In genomic region chr19:12647490-12648071, GRCh38 we compare ENCODE assay signal across 8 cellular contexts. TPM values are rescaled to one million over a fixed set of nuclear protein-coding genes. Genes with fewer than 3 reads are reported as not detected.
DNase-seq lines count a peak whose midpoint lies in the region; ATAC-seq and TF ChIP-seq lines count a peak whose summit lies in the region.

No MANE protein-coding gene starts in this region.

- H3K4me1 ChIP-seq in gastroesophageal sphincter = peaks cover 0 to 19% (median 10%) of the 10 kb centered on the region in 3 donors

- DNase-seq in NCI-H1436 (lab: John Stamatoyannopoulos, UW) (peak; percentile 24), NCI-H1436 treated with DMSO at 0.1 percent for 48 hours (lab: John Stamatoyannopoulos, UW) (no peak), retinal pigment epithelial cell (ENCODE audit: low read depth) (no peak)

- TF ChIP-seq POLR2A in gastroesophageal sphincter (IDR thresholded peaks at IDR 0.05) = no peak

- no peak for TF ChIP-seq EP300 in gastroesophageal sphincter (IDR thresholded peaks at IDR 0.05)

- no peaks in the 10 kb centered on the region for H3K27me3 ChIP-seq in gastroesophageal sphincter

- H3K9me3 ChIP-seq in gastroesophageal sphincter = no peaks in the 10 kb centered on the region

- ATAC-seq in SK-N-SH treated with all-trans-retinoic acid at 6 μM for 48 hours = peak; percentile 77
- ATAC-seq in gastroesophageal sphincter = peak; percentile 94
- no peak for ATAC-seq in GM19452 (IDR thresholded peaks at IDR 0.05; ENCODE audit: unreplicated experiment)
- ATAC-seq in GM18502 (IDR thresholded peaks at IDR 0.05; ENCODE audit: poor library complexity, unreplicated experiment) = no peak
- no peak for ATAC-seq in HG03139 (IDR thresholded peaks at IDR 0.05; ENCODE audit: unreplicated experiment)

- 5% methylated on average over 26 of the region's 31 CpGs; no CpG with 5 or more reads in 1 of the 2 donors for WGBS in gastroesophageal sphincter (ENCODE audit: low coverage in 1 of 2), 2 donors

- peaks cover 0 to 16% of the 10 kb centered on the region in 2 donors for H3K36me3 ChIP-seq in gastroesophageal sphincter

- no peak for TF ChIP-seq CTCF in gastroesophageal sphincter (IDR thresholded peaks at IDR 0.05)
- TF ChIP-seq CTCF in retinal pigment epithelial cell (conservative IDR thresholded peaks at IDR 0.05; ENCODE audit: low read depth, low read length) = no peak

- peak overlapping the region in 2 of 4 donors; percentile 30 to 41 for H3K27ac ChIP-seq in gastroesophageal sphincter

- H3K4me3 ChIP-seq in gastroesophageal sphincter (peak overlapping the region; percentile 37 to 48), retinal pigment epithelial cell (ENCODE audit: low read length) (peak overlapping the region; percentile 32)

TF ChIP-seq in SK-N-SH treated with all-trans-retinoic acid at 6 μM for 48 hours, 23 proteins besides CTCF, POLR2A, EP300 and RAD21:
- TF ChIP-seq OSR1 (CRISPR knock-in tag; IDR thresholded peaks at IDR 0.05) (no peak), POU6F1 (CRISPR knock-in tag; IDR thresholded peaks at IDR 0.05; ENCODE audit: borderline replicate concordance, low read depth) (no peak), ISL1 (CRISPR knock-in tag; IDR thresholded peaks at IDR 0.05) (no peak), ARNTL (CRISPR knock-in tag; IDR thresholded peaks at IDR 0.05; ENCODE audit: borderline replicate concordance, low read depth) (no peak), ZFP3 (CRISPR knock-in tag; IDR thresholded peaks at IDR 0.05) (no peak), SNAI2 (CRISPR knock-in tag; IDR thresholded peaks at IDR 0.05) (no peak), CSDC2 (CRISPR knock-in tag; IDR thresholded peaks at IDR 0.05) (no peak), TCF4 (CRISPR knock-in tag; IDR thresholded peaks at IDR 0.05; ENCODE audit: borderline replicate concordance) (no peak)
- TF ChIP-seq, protein P1, sequence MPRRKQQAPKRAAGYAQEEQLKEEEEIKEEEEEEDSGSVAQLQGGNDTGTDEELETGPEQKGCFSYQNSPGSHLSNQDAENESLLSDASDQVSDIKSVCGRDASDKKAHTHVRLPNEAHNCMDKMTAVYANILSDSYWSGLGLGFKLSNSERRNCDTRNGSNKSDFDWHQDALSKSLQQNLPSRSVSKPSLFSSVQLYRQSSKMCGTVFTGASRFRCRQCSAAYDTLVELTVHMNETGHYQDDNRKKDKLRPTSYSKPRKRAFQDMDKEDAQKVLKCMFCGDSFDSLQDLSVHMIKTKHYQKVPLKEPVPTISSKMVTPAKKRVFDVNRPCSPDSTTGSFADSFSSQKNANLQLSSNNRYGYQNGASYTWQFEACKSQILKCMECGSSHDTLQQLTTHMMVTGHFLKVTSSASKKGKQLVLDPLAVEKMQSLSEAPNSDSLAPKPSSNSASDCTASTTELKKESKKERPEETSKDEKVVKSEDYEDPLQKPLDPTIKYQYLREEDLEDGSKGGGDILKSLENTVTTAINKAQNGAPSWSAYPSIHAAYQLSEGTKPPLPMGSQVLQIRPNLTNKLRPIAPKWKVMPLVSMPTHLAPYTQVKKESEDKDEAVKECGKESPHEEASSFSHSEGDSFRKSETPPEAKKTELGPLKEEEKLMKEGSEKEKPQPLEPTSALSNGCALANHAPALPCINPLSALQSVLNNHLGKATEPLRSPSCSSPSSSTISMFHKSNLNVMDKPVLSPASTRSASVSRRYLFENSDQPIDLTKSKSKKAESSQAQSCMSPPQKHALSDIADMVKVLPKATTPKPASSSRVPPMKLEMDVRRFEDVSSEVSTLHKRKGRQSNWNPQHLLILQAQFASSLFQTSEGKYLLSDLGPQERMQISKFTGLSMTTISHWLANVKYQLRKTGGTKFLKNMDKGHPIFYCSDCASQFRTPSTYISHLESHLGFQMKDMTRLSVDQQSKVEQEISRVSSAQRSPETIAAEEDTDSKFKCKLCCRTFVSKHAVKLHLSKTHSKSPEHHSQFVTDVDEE (CRISPR knock-in tag; IDR thresholded peaks at IDR 0.05) = no peak

RNA-seq across cellular contexts. Expression of gene MAN2B1, which starts 19.0 kb away (rescaled TPM):
- total RNA-seq in gastroesophageal sphincter = 10 to 100 TPM; 61.3 to 98.1 (median 70.8) TPM

RNA-seq across cellular contexts. Expression of gene WDR83, which starts 19.0 kb away (rescaled TPM):
- 10 to 100 TPM in 3 of 4 donors, 1 to 10 TPM in 1; 8.8 to 19.8 (median 15.5) TPM for total RNA-seq in gastroesophageal sphincter

RNA-seq across cellular contexts. Expression of gene DHPS, which starts 34.1 kb away (rescaled TPM):
- total RNA-seq in gastroesophageal sphincter = 100 to 1,000 TPM in 1 of 4 donors, 10 to 100 TPM in 3; 77.3 to 122 (median 92.1) TPM

RNA-seq across cellular contexts. Expression of gene ZNF791, which starts 36.9 kb away (rescaled TPM):
- total RNA-seq in gastroesophageal sphincter = 10 to 100 TPM; 16.7 to 29.7 (median 20.4) TPM

RNA-seq across cellular contexts. Expression of gene ZNF490, which starts 37.0 kb away (rescaled TPM):
- 1 to 10 TPM; 5.1 to 8.6 (median 6.7) TPM for total RNA-seq in gastroesophageal sphincter

Comparison
In these comparisons a context has a peak if more than half of its experiments do, and no peak if none do; other contexts are left out.
1. ATAC-seq: peak in SK-N-SH treated with all-trans-retinoic acid at 6 μM for 48 hours (single experiment) and gastroesophageal sphincter (single experiment); none in GM19452 (single experiment), GM18502 (single experiment) and HG03139 (single experiment).